23 cellular contexts compared by ENCODE assay signal in the genomic region with DNA sequence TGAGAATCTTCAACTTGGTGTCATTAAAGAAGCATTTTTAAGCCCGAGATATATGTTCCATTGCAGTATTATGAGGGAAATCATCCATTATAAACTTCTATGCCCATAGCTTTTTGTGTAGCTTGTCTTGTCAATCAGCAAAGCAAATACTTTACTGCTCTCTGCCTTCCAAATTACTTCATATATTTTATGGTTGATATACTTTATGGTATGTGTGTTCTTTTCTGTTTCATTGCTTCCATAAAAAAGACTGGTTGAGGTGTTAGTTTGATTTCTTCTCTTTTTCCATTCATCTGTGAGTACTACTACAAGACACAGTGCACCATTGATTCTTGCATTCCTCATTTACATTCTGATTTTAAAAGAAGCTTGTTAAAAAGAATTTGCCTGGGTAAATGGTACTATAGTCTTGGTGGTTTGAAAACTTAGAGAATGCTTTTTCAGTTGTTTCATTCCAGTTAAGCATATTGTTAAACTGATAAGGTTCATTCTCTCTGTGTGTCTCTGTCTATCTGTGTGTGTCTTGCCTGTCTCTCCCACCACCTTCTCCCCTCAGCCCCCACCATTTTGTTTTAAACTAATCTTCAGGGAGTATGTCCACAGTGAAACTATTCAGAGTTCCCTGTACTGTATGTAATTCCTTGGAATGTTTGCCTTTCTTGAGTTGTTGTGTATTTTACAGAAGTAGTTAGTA. TPM values are rescaled to one million over a fixed set of nuclear protein-coding genes. Genes with fewer than 3 reads are reported as not detected.
DNase-seq lines count a peak whose midpoint lies in the region; ATAC-seq and TF ChIP-seq lines count a peak whose summit lies in the region.
"Had no signal": no experiment of that assay in that cellular context is flagged by ENCODE, and none has a peak within 500 bp of the region (broad histone marks: within the 10 kb centered on the region; RNA-seq: fewer than 3 reads in every experiment).

No MANE protein-coding gene starts in this region.

- ATAC-seq in activated T-cell treated with anti-CD3 and anti-CD28 coated beads, Interleukin-2, amount 50 U/mL, for 72 hours (replicated peaks in 1 of 2) = no peak
- ATAC-seq in WTC11 (no peak), GM21576 (IDR thresholded peaks at IDR 0.05; ENCODE audit: unreplicated experiment) (no peak)
- no peak for ATAC-seq in stimulated activated effector memory CD8-positive, alpha-beta T cell treated with anti-CD3 and anti-CD28 coated beads, Interleukin-12 subunit alpha, Interleukin-12 subunit beta, amount 100 ng/mL, for 72 hours
- ATAC-seq: GM23338 had no signal

- POLR2A ChIA-PET in WTC11 (lab: Charles Lee) = no interaction called here

- peaks cover 32% of the 10 kb centered on the region for H3K4me1 Mint-ChIP-seq in activated T-cell treated with anti-CD3 and anti-CD28 coated beads, Interleukin-2, amount 50 U/mL, for 72 hours (ENCODE audit: low read depth)
- peaks cover 37% of the 10 kb centered on the region for H3K4me1 Mint-ChIP-seq in WTC11
- H3K4me1 Mint-ChIP-seq in stimulated activated effector memory CD8-positive, alpha-beta T cell treated with anti-CD3 and anti-CD28 coated beads, Interleukin-12 subunit alpha, Interleukin-12 subunit beta, amount 100 ng/mL, for 72 hours = peaks cover 37% of the 10 kb centered on the region
- peaks cover 20% of the 10 kb centered on the region for H3K4me1 Mint-ChIP-seq in endodermal cell

- DNase-seq in activated T-cell treated with anti-CD3 and anti-CD28 coated beads, Interleukin-2, amount 50 U/mL, for 72 hours = no peak
- DNase-seq in activated T-cell treated with anti-CD3 and anti-CD28 coated beads, Interleukin-2, amount 50 U/mL, for 48 hours = no peak
- DNase-seq in WTC11 (ENCODE audit: low spot score) (no peak), hepatocyte (ENCODE audit: low spot score) (no peak), NCI-H345 (lab: John Stamatoyannopoulos, UW) (no peak), endodermal cell (no peak)
- DNase-seq in stimulated activated effector memory CD8-positive, alpha-beta T cell treated with anti-CD3 and anti-CD28 coated beads, Interleukin-12 subunit alpha, Interleukin-12 subunit beta, amount 100 ng/mL, for 72 hours (ENCODE audit: low spot score in 2 of 2) = no peak
- DNase-seq: activated effector memory CD4-positive, alpha-beta T cell treated with anti-CD3 and anti-CD28 coated beads, Interleukin-2, amount 50 U/mL, for 16 hours; DND-41; hippocampal formation; kidney; mesendoderm; MG63; NCI-H187 treated with DMSO at 0.1 percent for 48 hours; NCI-H510A treated with DMSO at 0.1 percent for 48 hours; SJCRH30; stimulated activated CD4-positive, alpha-beta T cell treated with anti-CD3 and anti-CD28 coated beads, Interleukin-15, amount 100 ng/mL, for 24 hours; stimulated activated naive CD4-positive, alpha-beta T cell; transverse colon had no signal

- peak overlapping the region; percentile 85 for H3K27ac Mint-ChIP-seq in activated T-cell treated with anti-CD3 and anti-CD28 coated beads, Interleukin-2, amount 50 U/mL, for 72 hours
- H3K27ac Mint-ChIP-seq in WTC11 = peak overlapping the region; percentile 18; the same call in 1 of the 2 replicates
- peak overlapping the region; percentile 18 for H3K27ac Mint-ChIP-seq in stimulated activated effector memory CD8-positive, alpha-beta T cell treated with anti-CD3 and anti-CD28 coated beads, Interleukin-12 subunit alpha, Interleukin-12 subunit beta, amount 100 ng/mL, for 72 hours
- H3K27ac Mint-ChIP-seq in endodermal cell = no peak overlapping the region
- H3K27ac Mint-ChIP-seq: GM23338; T-helper 2 cell treated with Interferon-gamma antibody and Interleukin-4, amounts not matched to agents 5 μg/mL and 100 μg/mL, for 36 hours had no signal

- no peaks in the 10 kb centered on the region for H3K27me3 Mint-ChIP-seq in activated T-cell treated with anti-CD3 and anti-CD28 coated beads, Interleukin-2, amount 50 U/mL, for 72 hours (ENCODE audit: low read depth)
- H3K27me3 Mint-ChIP-seq in WTC11 (ENCODE audit: low read depth) (no peaks in the 10 kb centered on the region), endodermal cell (ENCODE audit: insufficient read depth) (no peaks in the 10 kb centered on the region)

- no peak overlapping the region for H3K9ac ChIP-seq in endodermal cell (ENCODE audit: extremely low read depth, low read length, poor library complexity, severe bottlenecking)
- H3K9ac ChIP-seq: BLaER1 treated with 17β-estradiol and CSF1 and Interleukin-3, amounts not matched to agents 10 nM and 100 nM had no signal

- peak overlapping the region; percentile 11 for H3K27ac ChIP-seq in hepatocyte
- H3K27ac ChIP-seq in endodermal cell (ENCODE audit: low read depth, low read length) = no peak overlapping the region
- H3K27ac ChIP-seq: BLaER1 treated with 17β-estradiol and CSF1 and Interleukin-3, amounts not matched to agents 10 nM and 100 nM; SJCRH30; transverse colon had no signal

- no peaks in the 10 kb centered on the region for H3K36me3 ChIP-seq in hepatocyte (replicated peaks; ENCODE audit: insufficient read depth, low read depth)
- H3K36me3 ChIP-seq in endodermal cell (ENCODE audit: control insufficient read depth, insufficient read depth, low read length) = no peaks in the 10 kb centered on the region
- H3K36me3 ChIP-seq: transverse colon had no signal

- H3K36me3 Mint-ChIP-seq in activated T-cell treated with anti-CD3 and anti-CD28 coated beads, Interleukin-2, amount 50 U/mL, for 72 hours (ENCODE audit: insufficient read depth in 2 of 2) = no peaks in the 10 kb centered on the region
- H3K36me3 Mint-ChIP-seq in WTC11 = no peaks in the 10 kb centered on the region
- H3K36me3 Mint-ChIP-seq in stimulated activated effector memory CD8-positive, alpha-beta T cell treated with anti-CD3 and anti-CD28 coated beads, Interleukin-12 subunit alpha, Interleukin-12 subunit beta, amount 100 ng/mL, for 72 hours = peaks cover 15% of the 10 kb centered on the region
- H3K36me3 Mint-ChIP-seq in endodermal cell (ENCODE audit: low read depth) = peaks cover 13% of the 10 kb centered on the region

- H3K4me2 ChIP-seq in hepatocyte = peak overlapping the region; percentile 46
- H3K4me2 ChIP-seq: BLaER1 treated with 17β-estradiol and CSF1 and Interleukin-3, amounts not matched to agents 10 nM and 100 nM; GM23338 had no signal

- peaks cover 6% of the 10 kb centered on the region for H3K4me1 ChIP-seq in hepatocyte (ENCODE audit: insufficient read depth)
- H3K4me1 ChIP-seq in endodermal cell (ENCODE audit: control insufficient read depth, insufficient read depth, low read length) = no peaks in the 10 kb centered on the region

- TF ChIP-seq CTCF in WTC11 (IDR thresholded peaks at IDR 0.05) (no peak), hepatocyte (IDR thresholded peaks at IDR 0.05; ENCODE audit: poor library complexity) (no peak), endodermal cell (conservative IDR thresholded peaks at IDR 0.05) (no peak)

- CTCF ChIA-PET in WTC11 (lab: Charles Lee) = interaction anchor here (0.6 kb wide), 1 partner anchor 211 kb away, joined by 3 read pairs; no protein-coding TSS in a partner anchor

- peak overlapping the region in 1 of 2 donors; percentile 22 for H3K4me3 Mint-ChIP-seq in activated T-cell treated with anti-CD3 and anti-CD28 coated beads, Interleukin-2, amount 50 U/mL, for 72 hours
- H3K4me3 Mint-ChIP-seq in WTC11 (no peak overlapping the region), endodermal cell (no peak overlapping the region)
- H3K4me3 Mint-ChIP-seq in stimulated activated effector memory CD8-positive, alpha-beta T cell treated with anti-CD3 and anti-CD28 coated beads, Interleukin-12 subunit alpha, Interleukin-12 subunit beta, amount 100 ng/mL, for 72 hours = no peak overlapping the region
- H3K4me3 Mint-ChIP-seq: GM23338; T-helper 2 cell treated with Interferon-gamma antibody and Interleukin-4, amounts not matched to agents 5 μg/mL and 100 μg/mL, for 36 hours had no signal

- H3K27me3 ChIP-seq in hepatocyte (no peaks in the 10 kb centered on the region), endodermal cell (ENCODE audit: control insufficient read depth, insufficient read depth, low read length, poor library complexity, severe bottlenecking) (no peaks in the 10 kb centered on the region)
- H3K27me3 ChIP-seq: BLaER1 treated with 17β-estradiol and CSF1 and Interleukin-3, amounts not matched to agents 10 nM and 100 nM; MG63; SJCRH30; transverse colon had no signal

- H2AFZ ChIP-seq in hepatocyte = no peak overlapping the region
- H2AFZ ChIP-seq: GM23338 had no signal

- no peaks in the 10 kb centered on the region for H3K9me2 ChIP-seq in hepatocyte (replicated peaks; ENCODE audit: insufficient read depth)

- WGBS in hepatocyte (ENCODE audit: low lambda C conversion rate, missing lambda C conversion rate) = 55% methylated on average over 1 of the region's 1 CpG
- WGBS in endodermal cell (ENCODE audit: insufficient coverage in 1 of 2, insufficient read length in 1 of 2), 2 experiments = 86% methylated on average over 1 of the region's 1 CpG; no CpG with 5 or more reads in 1 of the 2 experiments

- H3K9me3 Mint-ChIP-seq in activated T-cell treated with anti-CD3 and anti-CD28 coated beads, Interleukin-2, amount 50 U/mL, for 72 hours = no peaks in the 10 kb centered on the region
- H3K9me3 Mint-ChIP-seq in WTC11 = no peaks in the 10 kb centered on the region
- no peaks in the 10 kb centered on the region for H3K9me3 Mint-ChIP-seq in stimulated activated effector memory CD8-positive, alpha-beta T cell treated with anti-CD3 and anti-CD28 coated beads, Interleukin-12 subunit alpha, Interleukin-12 subunit beta, amount 100 ng/mL, for 72 hours
- H3K9me3 Mint-ChIP-seq in endodermal cell = peaks cover 2% of the 10 kb centered on the region
- H3K9me3 Mint-ChIP-seq: GM23338; T-helper 2 cell treated with Interferon-gamma antibody and Interleukin-4, amounts not matched to agents 5 μg/mL and 100 μg/mL, for 36 hours had no signal

- H3K9me3 ChIP-seq in hepatocyte (ENCODE audit: low read depth) = no peaks in the 10 kb centered on the region
- no peaks in the 10 kb centered on the region for H3K9me3 ChIP-seq in endodermal cell (ENCODE audit: control insufficient read depth, low read length)
- H3K9me3 ChIP-seq: MG63, SJCRH30, transverse colon had no signal

- H3K4me3 ChIP-seq in hepatocyte = no peak overlapping the region
- H3K4me3 ChIP-seq in endodermal cell (ENCODE audit: low read length) = no peak overlapping the region
- H3K4me3 ChIP-seq: BLaER1 treated with 17β-estradiol and CSF1 and Interleukin-3, amounts not matched to agents 10 nM and 100 nM; GM23338; MG63; SJCRH30; transverse colon had no signal

- H4K20me1 ChIP-seq in hepatocyte (ENCODE audit: insufficient read depth, poor library complexity, severe bottlenecking) = peaks cover 72% of the 10 kb centered on the region

- peaks cover 100% of the 10 kb centered on the region for H3K79me2 ChIP-seq in hepatocyte

RNA-seq across cellular contexts. Expression of a gene that starts 27.1 kb away (rescaled TPM):
- 10 to 100 TPM; 82.1 to 89.5 TPM for total RNA-seq in activated T-cell treated with anti-CD3 and anti-CD28 coated beads, Interleukin-2, amount 50 U/mL, for 72 hours
- total RNA-seq in WTC11 (2021) (68.2 to 70.5 TPM (median 69.0 TPM) in 3 replicates), hepatocyte (61.9 and 70.9 TPM in 2 replicates), endodermal cell (100 to 1,000 TPM in 1 of 2 donors, 10 to 100 TPM in 1; 73.7 to 130 TPM)
- polyA plus RNA-seq in hepatocyte = 16.5 and 20.3 TPM in 2 replicates
- 61.9 TPM for polyA plus RNA-seq in endodermal cell (2013, experiment 1 of 2)
- polyA plus RNA-seq in endodermal cell (2013, experiment 2 of 2) = 59.9 TPM
